In the genomic region with DNA sequence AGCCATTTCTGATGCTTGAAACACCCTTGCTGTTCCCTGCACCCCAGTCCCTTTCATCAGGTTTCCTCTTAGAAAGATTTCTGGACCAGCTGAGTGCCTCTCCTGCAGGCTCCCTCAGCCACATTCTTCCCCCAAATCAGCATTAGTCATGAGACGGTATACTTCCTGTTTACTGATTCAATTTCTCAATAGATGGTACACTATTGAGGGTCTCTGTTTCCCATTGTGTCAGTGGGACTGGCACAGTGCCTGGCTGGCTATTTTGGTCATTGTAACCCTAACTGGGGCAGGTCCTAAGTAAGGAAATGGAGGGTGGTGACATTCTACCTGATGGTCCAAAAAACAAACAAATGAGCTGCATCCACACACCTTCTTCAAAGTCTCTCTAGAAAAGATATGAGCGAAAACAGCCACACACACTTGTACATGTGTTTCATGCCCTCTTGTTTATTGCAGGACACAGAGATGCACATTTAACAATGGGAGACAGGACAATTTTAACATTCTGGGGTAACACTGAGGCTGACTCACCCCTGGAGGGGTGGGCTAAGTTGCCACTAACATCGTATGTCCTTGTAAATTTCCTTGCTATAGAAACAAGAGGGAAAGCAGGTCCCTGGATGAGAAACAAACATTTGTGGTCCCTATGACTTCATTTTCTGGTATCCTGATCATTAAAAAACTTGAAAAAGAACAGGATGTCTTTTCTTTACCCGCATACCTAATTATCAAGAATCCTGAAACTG, we compare ENCODE assay signal across 18 cellular contexts.
"Had no signal": no experiment of that assay in that cellular context is flagged by ENCODE, and none has a peak within 500 bp of the region (broad histone marks: within the 10 kb centered on the region; RNA-seq: fewer than 3 reads in every experiment).

No MANE protein-coding gene starts in this region.

- H3K36me3 ChIP-seq: adrenal gland had no signal

- DNase-seq: activated CD4-positive, alpha-beta T cell treated with anti-CD3 and anti-CD28 coated beads for 48 hours; activated CD4-positive, alpha-beta T cell treated with anti-CD3 and anti-CD28 coated beads, Interleukin-2, amount 50 U/mL, for 4 hours; activated CD8-positive, alpha-beta memory T cell treated with anti-CD3 and anti-CD28 coated beads, Interleukin-2, amount 50 U/mL, for 48 hours; activated CD8-positive, alpha-beta T cell treated with anti-CD3 and anti-CD28 coated beads, Interleukin-2, amount 10 ng/mL, durations not matched to agents 7 days and 5 days; activated naive CD4-positive, alpha-beta T cell treated with anti-CD3 and anti-CD28 coated beads, Interleukin-2, amount 50 U/mL, for 16 hours; activated naive CD8-positive, alpha-beta T cell treated with anti-CD3 and anti-CD28 coated beads, Interleukin-2, amount 10 ng/mL, durations not matched to agents 7 days and 5 days; activated T-cell treated with anti-CD3 and anti-CD28 coated beads, Interleukin-2, amount 50 U/mL, for 1 hour; adrenal gland; anterior cingulate cortex; MM.1S; NCI-H1105; NCI-H1436; NCI-H187; NCI-H2081; NCI-H510A treated with DMSO at 0.1 percent for 48 hours; PC-3; SHP77 had no signal

- ATAC-seq: activated CD4-positive, CD25-positive, alpha-beta regulatory T cell treated with anti-CD3 and anti-CD28 coated beads, Interleukin-2, amount 50 U/mL, for 24 hours; activated CD8-positive, alpha-beta T cell treated with anti-CD3 and anti-CD28 coated beads, Interleukin-2, amount 10 ng/mL, durations not matched to agents 7 days and 5 days; PC-3 had no signal

- H3K4me3 ChIP-seq: adrenal gland had no signal

- H3K27ac ChIP-seq: adrenal gland had no signal

- H3K9me3 ChIP-seq: adrenal gland had no signal

- H3K4me1 ChIP-seq: adrenal gland had no signal
